In genomic region chr11:66003291-66003690, GRCh38 we compare ENCODE assay signal across 9 cellular contexts. TPM values are rescaled to one million over a fixed set of nuclear protein-coding genes. Genes with fewer than 3 reads are reported as not detected.
DNase-seq lines count a peak whose midpoint lies in the region; ATAC-seq and TF ChIP-seq lines count a peak whose summit lies in the region.
"Had no signal": no experiment of that assay in that cellular context is flagged by ENCODE, and none has a peak within 500 bp of the region (broad histone marks: within the 10 kb centered on the region; RNA-seq: fewer than 3 reads in every experiment).

No MANE protein-coding gene starts in this region.

- 75 to 78% methylated on average over 6 of the region's 6 CpGs for whole genome bisulfite sequencing in lower leg skin, 2 donors

- peak overlapping the region; percentile 91 for H3K4me2 ChIP-seq in skeletal muscle satellite cell (ENCODE audit: low read length)

- peak overlapping the region; percentile 91 for H3K9ac ChIP-seq in skeletal muscle satellite cell (ENCODE audit: low read depth, low read length)

- no peak for TF ChIP-seq POLR2A in lower leg skin (IDR thresholded peaks at IDR 0.05)

- peaks cover 12% of the 10 kb centered on the region for H3K4me1 ChIP-seq in skeletal muscle satellite cell (ENCODE audit: control insufficient read depth, insufficient read depth, low read length)

- H3K27ac ChIP-seq in VCaP: peak overlapping the region; percentile 99

- no peaks in the 10 kb centered on the region for H3K9me3 ChIP-seq in skeletal muscle satellite cell (replicated peaks; ENCODE audit: low read length)

- H3K27me3 ChIP-seq in H7 (ENCODE audit: control insufficient read depth, insufficient read depth, low read length): no peaks in the 10 kb centered on the region
- H3K27me3 ChIP-seq in skeletal muscle satellite cell (ENCODE audit: control insufficient read depth, insufficient read depth, low read length): no peaks in the 10 kb centered on the region

- H3K36me3 ChIP-seq in H7 (replicated peaks; ENCODE audit: control insufficient read depth, insufficient read depth, low read length) (peaks cover 28% of the 10 kb centered on the region), skeletal muscle satellite cell (ENCODE audit: insufficient read depth, low read length) (peaks cover 39% of the 10 kb centered on the region)

- intact Hi-C loops in lower leg skin (cut with DNase I; ENCODE audit: low total_unique reads): no loop called here

- no peak for ATAC-seq in HG02610 (IDR thresholded peaks at IDR 0.05; ENCODE audit: unreplicated experiment)

- H3K4me3 ChIP-seq in H7 (ENCODE audit: insufficient read depth, low read depth, low read length) (peak overlapping the region; percentile 69), foreskin fibroblast (ENCODE audit: low read depth in 1 of 2, low read length in 2 of 2) (peak overlapping the region; percentile 82 to 100), skeletal muscle satellite cell (ENCODE audit: low read length) (peak overlapping the region; percentile 85), lower leg skin (ENCODE audit: low read depth, poor library complexity, severe bottlenecking) (no peak overlapping the region)

- TF ChIP-seq CTCF in VCaP (conservative IDR thresholded peaks at IDR 0.05): no peak
- TF ChIP-seq CTCF in foreskin fibroblast (IDR thresholded peaks at IDR 0.05; ENCODE audit: low read depth, low read length): no peak
- no peak for TF ChIP-seq CTCF in lower leg skin (IDR thresholded peaks at IDR 0.05)

- DNase-seq in H7: peak; percentile 36
- no peak for DNase-seq in foreskin fibroblast
- no peak for DNase-seq in GF-D8 (lab: John Stamatoyannopoulos, UW)
- no peak for DNase-seq in lower leg skin (ENCODE audit: low spot score in 2 of 2)
- no peak for DNase-seq in NCI-H1105 treated with DMSO at 0.1 percent for 48 hours (lab: John Stamatoyannopoulos, UW)
- DNase-seq: activated CD8-positive, alpha-beta memory T cell treated with anti-CD3 and anti-CD28 coated beads for 24 hours had no signal

RNA-seq across cellular contexts. Expression of gene BANF1, which starts 1.0 kb away (rescaled TPM):
- total RNA-seq in H7 (2014; rRNA removed; shearing (Covaris generic)): 42.8 and 57.4 TPM in 2 replicates
- 23.1 and 36.3 TPM in 2 replicates for total RNA-seq in skeletal muscle satellite cell (2012; rRNA removed)
- total RNA-seq in lower leg skin: 10 to 100 TPM; 29.3 to 41.0 (median 36.1) TPM

RNA-seq across cellular contexts. Expression of gene EIF1AD, which starts 1.3 kb away (rescaled TPM):
- 37.7 and 39.9 TPM in 2 replicates for total RNA-seq in H7 (2014; rRNA removed; shearing (Covaris generic))
- total RNA-seq in skeletal muscle satellite cell (2012; rRNA removed): 29.2 and 29.9 TPM in 2 replicates
- total RNA-seq in lower leg skin: 10 to 100 TPM; 48.3 to 66.0 (median 57.2) TPM

RNA-seq across cellular contexts. Expression of gene CST6, which starts 8.5 kb away (rescaled TPM):
- total RNA-seq in H7 (2014; rRNA removed; shearing (Covaris generic)): 0.48 TPM in 1 of 2 replicates, not detected in the other
- total RNA-seq in skeletal muscle satellite cell (2012; rRNA removed): 0.76 and 1.3 TPM in 2 replicates
- 1,000 to 10,000 TPM in 3 of 4 donors, 100 to 1,000 TPM in 1; 734 to 2,600 (median 1,315) TPM for total RNA-seq in lower leg skin

RNA-seq across cellular contexts. Expression of gene CATSPER1, which starts 23.0 kb away (rescaled TPM):
- not detected in 2 replicates for total RNA-seq in H7 (2014; rRNA removed; shearing (Covaris generic))
- 0.44 and 1.0 TPM in 2 replicates for total RNA-seq in skeletal muscle satellite cell (2012; rRNA removed)
- total RNA-seq in lower leg skin: not detected

RNA-seq across cellular contexts. Expression of gene SART1, which starts 41.8 kb away (rescaled TPM):
- total RNA-seq in H7 (2014; rRNA removed; shearing (Covaris generic)): 27.5 and 34.6 TPM in 2 replicates
- total RNA-seq in skeletal muscle satellite cell (2012; rRNA removed): 27.9 and 39.3 TPM in 2 replicates
- 10 to 100 TPM; 35.0 to 73.5 (median 55.4) TPM for total RNA-seq in lower leg skin

Comparison
In these comparisons a context has a peak if more than half of its experiments do, and no peak if none do; other contexts are left out.
1. RNA of gene CST6, which starts 8.5 kb away (total RNA-seq): 734 to 2,600 TPM in lower leg skin; 0.48 TPM in H7; every median in the first group is over 100 times any median in the second.